Comparison of ENCODE assay signal across 18 cellular contexts in the genomic region with DNA sequence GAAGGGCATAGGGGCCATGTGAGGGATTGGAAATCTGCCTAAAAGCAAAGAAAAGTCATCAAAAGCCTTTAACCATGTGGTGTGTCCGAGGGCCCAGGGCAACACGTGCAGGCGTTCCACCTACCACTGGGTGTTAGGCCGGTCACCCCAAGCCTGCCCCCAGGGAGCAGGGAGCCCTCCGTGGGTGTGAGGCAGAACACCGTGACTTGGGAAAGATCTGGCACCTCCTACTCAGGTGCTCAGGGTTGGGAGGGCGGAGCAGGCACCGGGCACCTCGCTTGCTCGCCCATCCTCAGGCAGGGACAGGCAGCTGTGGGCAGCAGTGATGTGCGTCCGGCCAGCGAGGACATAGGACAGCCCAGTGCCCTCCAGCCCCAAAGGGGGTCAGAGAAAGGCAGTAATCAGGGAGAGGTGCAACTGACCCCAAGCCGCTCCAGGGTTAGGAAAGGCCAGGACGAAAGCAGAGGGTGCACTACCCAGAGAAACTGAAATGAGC.
"Had no signal": no experiment of that assay in that cellular context is flagged by ENCODE, and none has a peak within 500 bp of the region (broad histone marks: within the 10 kb centered on the region; RNA-seq: fewer than 3 reads in every experiment).

No MANE protein-coding gene starts in this region.

- H3K27me3 ChIP-seq: cardiac muscle cell, dorsolateral prefrontal cortex, heart left ventricle, thyroid gland had no signal

- H3K9me3 ChIP-seq: heart left ventricle, spleen, thyroid gland had no signal

- ATAC-seq: activated T-helper 17 cell treated with anti-CD3 and anti-CD28 coated beads, Interleukin-2, amount 50 U/mL, for 72 hours; heart left ventricle; left cardiac atrium; natural killer cell; stimulated activated naive B cell treated with anti-CD40 and anti-IgM and Interleukin-4, amounts not matched to agents 10 μg/mL and 1 μg/mL and 100 μg/mL, for 72 hours had no signal

- H3K36me3 ChIP-seq: cardiac muscle cell, heart left ventricle, spleen, thyroid gland had no signal

- DNase-seq: activated CD4-positive, alpha-beta T cell treated with anti-CD3 and anti-CD28 coated beads, Interleukin-2, amount 10 ng/mL, durations not matched to agents 7 days and 5 days; activated naive CD4-positive, alpha-beta T cell treated with Interleukin-2 at 50 U/mL for 16 hours; activated naive CD8-positive, alpha-beta T cell treated with anti-CD3 and anti-CD28 coated beads, Interleukin-2, amount 10 ng/mL, durations not matched to agents 7 days and 5 days; activated T-cell treated with anti-CD3 and anti-CD28 coated beads for 4 hours; amygdala; erythroblast; heart left ventricle; immature natural killer cell; left cardiac atrium; natural killer cell; spleen; stimulated activated CD4-positive, alpha-beta T cell treated with anti-CD3 and anti-CD28 coated beads, Interleukin-4, amount 100 ng/mL, for 4 hours; stimulated activated naive B cell treated with anti-CD40 and anti-IgM and Interleukin-4, amounts not matched to agents 10 μg/mL and 1 μg/mL and 100 μg/mL, for 72 hours; thyroid gland had no signal

- H3K4me3 ChIP-seq: cardiac muscle cell, dorsolateral prefrontal cortex, heart left ventricle, spleen, thyroid gland had no signal

- H3K27ac ChIP-seq: cardiac muscle cell, dorsolateral prefrontal cortex, heart left ventricle, spleen, thyroid gland had no signal

- FAIRE-seq: frontal cortex had no signal

- H3K4me1 ChIP-seq: thyroid gland had no signal
